ENCODE assay signal across 1 cellular context in the genomic region with DNA sequence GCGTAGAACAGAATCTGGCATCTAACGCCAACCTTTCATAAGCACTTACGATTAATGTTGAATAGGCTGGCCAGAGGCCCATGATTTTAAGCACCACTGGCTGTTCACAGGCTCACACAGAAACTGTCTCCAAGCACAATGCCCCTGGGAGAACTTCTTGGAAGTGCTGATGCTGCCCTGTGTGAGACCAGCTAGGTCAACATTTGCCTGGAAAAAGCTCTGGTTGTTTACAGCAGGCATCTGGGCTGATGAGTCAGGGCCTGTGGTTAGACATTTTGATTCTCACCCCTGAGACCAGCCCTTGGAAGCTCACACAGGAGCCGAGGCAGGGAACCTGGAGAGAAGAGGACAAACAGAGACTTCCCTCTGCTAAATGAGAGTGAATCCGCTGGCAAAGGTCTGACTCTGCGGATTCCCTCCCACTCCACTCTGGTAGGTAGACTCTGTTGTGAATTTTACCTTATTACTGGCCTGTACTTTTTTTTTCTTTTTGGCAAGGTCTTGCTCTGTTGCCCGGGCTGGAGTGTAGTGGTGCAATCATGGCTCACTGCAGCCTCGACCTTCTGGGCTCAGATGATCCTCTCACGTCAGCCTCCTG.
A peak's percentile ranks its signal among the peaks of the same experiment; 100 is the strongest.
TF ChIP-seq lines count a peak whose summit lies in the region.

No MANE protein-coding gene starts in this region.

TF ChIP-seq in SK-N-SH, 30 proteins besides CTCF, POLR2A, EP300 and RAD21 (continued from another document):
- TF ChIP-seq REST (IDR thresholded peaks at IDR 0.05; ENCODE audit: low read depth, low read length) = no peak
- TF ChIP-seq GATA2 (CRISPR knock-in tag; IDR thresholded peaks at IDR 0.05) = no peak
- no peak for TF ChIP-seq TEAD4 (IDR thresholded peaks at IDR 0.05; ENCODE audit: borderline replicate concordance, insufficient read depth)
- TF ChIP-seq RCOR1 (IDR thresholded peaks at IDR 0.05; ENCODE audit: low read length) = no peak
- no peak for TF ChIP-seq EZH2phosphoT487 (IDR thresholded peaks at IDR 0.05; ENCODE audit: borderline replicate concordance, low read depth)
- TF ChIP-seq USF2 (IDR thresholded peaks at IDR 0.05; ENCODE audit: borderline replicate concordance, low read depth, low read length) = no peak
- TF ChIP-seq JUND (IDR thresholded peaks at IDR 0.05) = peak; percentile 57; the same call in 1 of the 2 replicates
- TF ChIP-seq FOSL2 (IDR thresholded peaks at IDR 0.05; ENCODE audit: borderline replicate concordance, low read depth) = peak; percentile 64; the same call in 1 of the 2 replicates
- no peak for TF ChIP-seq POLR2AphosphoS5 (IDR thresholded peaks at IDR 0.05; ENCODE audit: low read depth, low read length)
